Comparison of ENCODE assay signal across 11 cellular contexts in genomic region chrX:2588049-2588448, GRCh38.
"Had no signal": no experiment of that assay in that cellular context is flagged by ENCODE, and none has a peak within 500 bp of the region (broad histone marks: within the 10 kb centered on the region; RNA-seq: fewer than 3 reads in every experiment).

No MANE protein-coding gene starts in this region.

- FAIRE-seq: H1, H54 had no signal

- H3K9me3 ChIP-seq: HAP-1 had no signal

- H3K27ac Mint-ChIP-seq: GM23338, H9, HFFc6 had no signal

- H3K4me3 Mint-ChIP-seq: GM23338, H9, HFFc6 had no signal

- H3K4me3 ChIP-seq: GM23248, GM23338, HAP-1 had no signal

- H3K4me2 ChIP-seq: GM23338 had no signal

- H3K9me3 Mint-ChIP-seq: H9, HFFc6 had no signal

- H3K9ac ChIP-seq: GM23248 had no signal

- DNase-seq: GM23248, GOT3, H7, H9, HCEC 1CT, HFFc6 had no signal

- H2AFZ ChIP-seq: GM23248, GM23338 had no signal

- H3K36me3 ChIP-seq: HAP-1 had no signal

- ATAC-seq: GM23338, HCT116 had no signal

- H3K27ac ChIP-seq: GM23248 had no signal
